ENCODE assay signal across 8 cellular contexts in genomic region chr7:27662490-27663205, GRCh38. TPM values are rescaled to one million over a fixed set of nuclear protein-coding genes. Genes with fewer than 3 reads are reported as not detected.
A peak's percentile ranks its signal among the peaks of the same experiment; 100 is the strongest.
DNase-seq lines count a peak whose midpoint lies in the region; ATAC-seq, FAIRE-seq and TF ChIP-seq lines count a peak whose summit lies in the region.

TSS of gene HIBADH (minus strand) at chr7:27662883. CDS start at chr7:27662788, 95 bp downstream.

- H3K4me3 ChIP-seq in Loucy (ENCODE audit: low read length, poor library complexity, severe bottlenecking): peak within 1 kb of the TSS; percentile 91
- peak within 1 kb of the TSS; percentile 92 for H3K4me3 ChIP-seq in fibroblast of mammary gland (ENCODE audit: control insufficient read depth, low read depth, low read length)

- H3K9ac ChIP-seq in Loucy (ENCODE audit: low read depth, low read length, poor library complexity, severe bottlenecking): peak within 1 kb of the TSS; percentile 92

- peaks cover 0 to 4% (median 3%) of the 10 kb centered on the region in 3 donors for H3K36me3 Mint-ChIP-seq in naive thymus-derived CD8-positive, alpha-beta T cell

- H3K9me3 ChIP-seq in Loucy (ENCODE audit: insufficient read depth, low read depth, low read length): no peaks in the 10 kb centered on the region

- ATAC-seq in naive thymus-derived CD8-positive, alpha-beta T cell: peak; percentile 95 to 96

- no peaks in the 10 kb centered on the region for H3K27me3 Mint-ChIP-seq in naive thymus-derived CD8-positive, alpha-beta T cell

- H3K4me1 Mint-ChIP-seq in naive thymus-derived CD8-positive, alpha-beta T cell: peaks cover 8 to 28% (median 18%) of the 10 kb centered on the region in 4 donors

- no peaks in the 10 kb centered on the region for H3K27me3 ChIP-seq in Loucy (ENCODE audit: insufficient read depth, low read length, poor library complexity, severe bottlenecking)

- no peaks in the 10 kb centered on the region for H3K36me3 ChIP-seq in Loucy (ENCODE audit: insufficient read depth, low read length)

- peak within 1 kb of the TSS; percentile 75 to 93 (median 88) for H3K4me3 Mint-ChIP-seq in naive thymus-derived CD8-positive, alpha-beta T cell

- POLR2A ChIA-PET in naive thymus-derived CD8-positive, alpha-beta T cell (lab: Charles Lee): interaction anchor here (0.6 to 2.8 kb wide), 8 partner anchors 12 to 515 kb away, joined by 3 to 57 read pairs (median 4); partner anchors contain the start of gene TAX1BP1

- peak within 1 kb of the TSS; percentile 95 for H2AFZ ChIP-seq in Loucy (ENCODE audit: low read length)

- no peaks in the 10 kb centered on the region for H3K9me2 ChIP-seq in Loucy (replicated peaks; ENCODE audit: low read depth, low read length)

- H3K4me2 ChIP-seq in Loucy (ENCODE audit: low read depth, low read length, poor library complexity, severe bottlenecking): peak within 1 kb of the TSS; percentile 90

- H4K20me1 ChIP-seq in Loucy (ENCODE audit: insufficient read depth, low read length, poor library complexity, severe bottlenecking): no peaks in the 10 kb centered on the region

- no peak; the same call in 1 of the 2 replicates for TF ChIP-seq CTCF in Loucy (conservative IDR thresholded peaks at IDR 0.05; ENCODE audit: low read length)
- TF ChIP-seq CTCF in fibroblast of mammary gland (conservative IDR thresholded peaks at IDR 0.05; ENCODE audit: control insufficient read depth, insufficient read depth, low read depth, low read length): no peak

- FAIRE-seq in H54 (lab: Jason Lieb, UNC): peak; percentile 95

- no peaks in the 10 kb centered on the region for H3F3A ChIP-seq in Loucy (ENCODE audit: low read depth)

- H3K9me3 Mint-ChIP-seq in naive thymus-derived CD8-positive, alpha-beta T cell: no peaks in the 10 kb centered on the region

- H3K79me2 ChIP-seq in Loucy (ENCODE audit: insufficient read depth, low read length): peaks cover 35% of the 10 kb centered on the region

- H3K4me1 ChIP-seq in Loucy (ENCODE audit: insufficient read depth, low read length, poor library complexity, severe bottlenecking): peaks cover 25% of the 10 kb centered on the region

- TF ChIP-seq POLR2A in H54 (IDR thresholded peaks at IDR 0.05; ENCODE audit: low read depth, low read length): peak; percentile 97
- peak; percentile 81 for TF ChIP-seq POLR2A in Raji (IDR thresholded peaks at IDR 0.05; ENCODE audit: insufficient read depth, low read depth, low read length)

- H3K27ac Mint-ChIP-seq in naive thymus-derived CD8-positive, alpha-beta T cell: peak within 1 kb of the TSS; percentile 83 to 97 (median 95)

- DNase-seq in ELF-1 (ENCODE audit: low read depth, low spot score) (peak; percentile 99), H54 (ENCODE audit: insufficient read length, low spot score) (peak; percentile 99), fibroblast of mammary gland (ENCODE audit: low read depth) (peak; percentile 99)
- peak; percentile 91 for DNase-seq in activated T-helper 9 cell treated with anti-CD3 and anti-CD28 coated beads, Interleukin-2, amount 50 U/mL, for 16 hours (ENCODE audit: low read depth)
- peak; percentile 90 to 99 (median 96) for DNase-seq in naive thymus-derived CD8-positive, alpha-beta T cell
- DNase-seq in stimulated activated naive CD4-positive, alpha-beta T cell (lab: John Stamatoyannopoulos, UW): peak; percentile 87 to 97 (median 96)

RNA-seq across cellular contexts. Expression of gene HIBADH, which starts in this region (rescaled TPM):
- total RNA-seq in naive thymus-derived CD8-positive, alpha-beta T cell: 10 to 100 TPM; 16.1 to 18.3 TPM
- polyA plus RNA-seq in naive thymus-derived CD8-positive, alpha-beta T cell: 10 to 100 TPM; 34.1 to 41.7 (median 40.8) TPM

Comparison
In these comparisons a context has a peak if more than half of its experiments do, and no peak if none do; other contexts are left out.
1. Peak in every context shown above with its lines: DNase-seq, ATAC-seq and H3K4me3 ChIP-seq.